ENCODE assay signal across 9 cellular contexts in genomic region chr2:46954951-46955571, GRCh38. TPM values are rescaled to one million over a fixed set of nuclear protein-coding genes. Genes with fewer than 3 reads are reported as not detected.
DNase-seq lines count a peak whose midpoint lies in the region; ATAC-seq, FAIRE-seq and TF ChIP-seq lines count a peak whose summit lies in the region.
"Had no signal": no experiment of that assay in that cellular context is flagged by ENCODE, and none has a peak within 500 bp of the region (broad histone marks: within the 10 kb centered on the region; RNA-seq: fewer than 3 reads in every experiment).

No MANE protein-coding gene starts in this region.

- H3K4me3 ChIP-seq in A549 (no peak overlapping the region), duodenal mucosa (ENCODE audit: low read depth in 1 of 2, low read length in 2 of 2) (no peak overlapping the region), mucosa of stomach (ENCODE audit: low read length) (no peak overlapping the region)

- CTCF ChIA-PET in A549 (lab: Yijun Ruan, JAX) = interaction anchor here (0.7 to 1.6 kb wide), 7 partner anchors 9 to 367 kb away, joined by 3 to 6 read pairs (median 3); no protein-coding TSS in a partner anchor

- DNase-seq in A549 (ENCODE audit: low read depth in 1 of 2, low spot score in 1 of 2) (peak; percentile 86 to 89), LHCN-M2 (ENCODE audit: low read depth) (peak; percentile 91), T-helper 9 cell (no peak), NCI-H510A (lab: John Stamatoyannopoulos, UW) (no peak), globus pallidus (ENCODE audit: low spot score) (no peak)

- H3K4me1 ChIP-seq in A549 (peaks cover 55% of the 10 kb centered on the region), duodenal mucosa (ENCODE audit: control insufficient read depth in 1 of 2, insufficient read depth in 2 of 2, low read length in 2 of 2) (peaks cover 24 to 27% of the 10 kb centered on the region in 2 donors), mucosa of stomach (ENCODE audit: control insufficient read depth, insufficient read depth, low read length) (peaks cover 36% of the 10 kb centered on the region)
- H3K4me1 ChIP-seq: parathyroid adenoma had no signal

- H3K27me3 ChIP-seq in duodenal mucosa (ENCODE audit: control insufficient read depth in 1 of 2, insufficient read depth in 2 of 2, low read length in 2 of 2) (no peaks in the 10 kb centered on the region), mucosa of stomach (ENCODE audit: control insufficient read depth, insufficient read depth, low read length) (no peaks in the 10 kb centered on the region)

- peaks cover 47 to 57% of the 10 kb centered on the region in 2 donors for H3K36me3 ChIP-seq in duodenal mucosa (ENCODE audit: control insufficient read depth in 1 of 2, insufficient read depth in 2 of 2, low read length in 2 of 2)
- H3K36me3 ChIP-seq in mucosa of stomach (ENCODE audit: control insufficient read depth, insufficient read depth, low read length) = peaks cover 16% of the 10 kb centered on the region

- no peak for TF ChIP-seq POLR2A in A549 (IDR thresholded peaks at IDR 0.05; ENCODE audit: low read length)

- no peak for TF ChIP-seq CTCF in A549 (IDR thresholded peaks at IDR 0.05)

- peak overlapping the region; percentile 71 for H3K4me2 ChIP-seq in A549

- peak overlapping the region in 1 of 2 donors; percentile 15 for H3K9ac ChIP-seq in duodenal mucosa (ENCODE audit: low read depth in 1 of 2, low read length in 2 of 2)
- peak overlapping the region; percentile 11 for H3K9ac ChIP-seq in mucosa of stomach (ENCODE audit: low read length)
- H3K9ac ChIP-seq: parathyroid adenoma had no signal

- H3K9me3 ChIP-seq in A549 (no peaks in the 10 kb centered on the region), duodenal mucosa (ENCODE audit: control insufficient read depth in 1 of 2, low read length in 2 of 2) (no peaks in the 10 kb centered on the region), mucosa of stomach (ENCODE audit: control insufficient read depth, low read length) (no peaks in the 10 kb centered on the region)

- POLR2A ChIA-PET in A549 (lab: Yijun Ruan, JAX) = interaction anchor here (0.7 to 1.1 kb wide), 3 partner anchors 13 to 31 kb away, joined by 3 to 4 read pairs (median 3); no protein-coding TSS in a partner anchor

- 10% methylated on average over 9 of the region's 9 CpGs for WGBS in A549 (ENCODE audit: missing lambda C conversion rate)

- peak; percentile 85 to 90 for ATAC-seq in A549
- ATAC-seq in GM19035 (IDR thresholded peaks at IDR 0.05; ENCODE audit: unreplicated experiment) = no peak

- 0 out of 5 replicates have a peak, but pooled peaks of 1 of the 2 experiments have one; percentile 25 for TF ChIP-seq RAD21 in A549 (conservative IDR thresholded peaks at IDR 0.05 in 1 of 2, IDR thresholded peaks at IDR 0.05 in 1 of 2)

- no peak for TF ChIP-seq EP300 in A549 (IDR thresholded peaks at IDR 0.05)

- peak; percentile 96 for FAIRE-seq in A549 (lab: Jason Lieb, UNC)

- H3K27ac ChIP-seq in A549 = peak overlapping the region; percentile 77 to 85
- peak overlapping the region; percentile 3 for H3K27ac ChIP-seq in duodenal mucosa (ENCODE audit: low read depth, low read length)
- H3K27ac ChIP-seq: parathyroid adenoma had no signal

TF ChIP-seq in A549, 52 proteins besides CTCF, POLR2A, EP300 and RAD21:
- TF ChIP-seq EHF (CRISPR knock-in tag; IDR thresholded peaks at IDR 0.05) (no peak), JUN (IDR thresholded peaks at IDR 0.05) (peak; percentile 42 to 68; a peak in 2 of 5 replicates), ZSCAN20 (CRISPR knock-in tag; IDR thresholded peaks at IDR 0.05) (no peak), ESRRA (IDR thresholded peaks at IDR 0.05; ENCODE audit: borderline replicate concordance, low read length) (peak; percentile 87; the same call in 1 of the 2 replicates), ZFP36 (IDR thresholded peaks at IDR 0.05; ENCODE audit: borderline replicate concordance, partially characterized antibody) (no peak), MAFK (IDR thresholded peaks at IDR 0.05; ENCODE audit: partially characterized antibody) (peak; percentile 60), TFCP2L1 (CRISPR knock-in tag; IDR thresholded peaks at IDR 0.05) (no peak), CBX2 (IDR thresholded peaks at IDR 0.05; ENCODE audit: borderline replicate concordance, low read depth) (no peak), CHD2 (IDR thresholded peaks at IDR 0.05; ENCODE audit: low read length, partially characterized antibody) (no peak), FOSL2 (IDR thresholded peaks at IDR 0.05) (peak; percentile 47; the same call in 1 of the 2 replicates), FOSL2 (CRISPR knock-in tag; IDR thresholded peaks at IDR 0.05) (peak; percentile 85), MAZ (IDR thresholded peaks at IDR 0.05; ENCODE audit: borderline replicate concordance, low read depth, low read length) (no peak), HOXB5 (CRISPR knock-in tag; IDR thresholded peaks at IDR 0.05) (no peak), HEYL (CRISPR knock-in tag; IDR thresholded peaks at IDR 0.05) (no peak), NPAS2 (CRISPR knock-in tag; IDR thresholded peaks at IDR 0.05; ENCODE audit: borderline replicate concordance) (no peak), FOSB (CRISPR knock-in tag; IDR thresholded peaks at IDR 0.05) (no peak), JUNB (IDR thresholded peaks at IDR 0.05) (peak; percentile 46; the same call in 1 of the 2 replicates), NFE2L2 (conservative IDR thresholded peaks at IDR 0.05; ENCODE audit: low read length) (peak; percentile 34)
- TF ChIP-seq, protein P1, sequence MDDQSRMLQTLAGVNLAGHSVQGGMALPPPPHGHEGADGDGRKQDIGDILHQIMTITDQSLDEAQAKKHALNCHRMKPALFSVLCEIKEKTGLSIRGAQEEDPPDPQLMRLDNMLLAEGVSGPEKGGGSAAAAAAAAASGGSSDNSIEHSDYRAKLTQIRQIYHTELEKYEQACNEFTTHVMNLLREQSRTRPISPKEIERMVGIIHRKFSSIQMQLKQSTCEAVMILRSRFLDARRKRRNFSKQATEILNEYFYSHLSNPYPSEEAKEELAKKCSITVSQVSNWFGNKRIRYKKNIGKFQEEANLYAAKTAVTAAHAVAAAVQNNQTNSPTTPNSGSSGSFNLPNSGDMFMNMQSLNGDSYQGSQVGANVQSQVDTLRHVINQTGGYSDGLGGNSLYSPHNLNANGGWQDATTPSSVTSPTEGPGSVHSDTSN (IDR thresholded peaks at IDR 0.05) = no peak
- TF ChIP-seq, protein P2, sequence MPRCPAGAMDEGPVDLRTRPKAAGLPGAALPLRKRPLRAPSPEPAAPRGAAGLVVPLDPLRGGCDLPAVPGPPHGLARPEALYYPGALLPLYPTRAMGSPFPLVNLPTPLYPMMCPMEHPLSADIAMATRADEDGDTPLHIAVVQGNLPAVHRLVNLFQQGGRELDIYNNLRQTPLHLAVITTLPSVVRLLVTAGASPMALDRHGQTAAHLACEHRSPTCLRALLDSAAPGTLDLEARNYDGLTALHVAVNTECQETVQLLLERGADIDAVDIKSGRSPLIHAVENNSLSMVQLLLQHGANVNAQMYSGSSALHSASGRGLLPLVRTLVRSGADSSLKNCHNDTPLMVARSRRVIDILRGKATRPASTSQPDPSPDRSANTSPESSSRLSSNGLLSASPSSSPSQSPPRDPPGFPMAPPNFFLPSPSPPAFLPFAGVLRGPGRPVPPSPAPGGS (IDR thresholded peaks at IDR 0.05) = 0 out of 3 replicates have a peak, but pooled peaks have one; percentile 1
- TF ChIP-seq, protein P3, sequence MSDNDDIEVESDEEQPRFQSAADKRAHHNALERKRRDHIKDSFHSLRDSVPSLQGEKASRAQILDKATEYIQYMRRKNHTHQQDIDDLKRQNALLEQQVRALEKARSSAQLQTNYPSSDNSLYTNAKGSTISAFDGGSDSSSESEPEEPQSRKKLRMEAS (IDR thresholded peaks at IDR 0.05) = peak; percentile 79
- TF ChIP-seq, protein P4, sequence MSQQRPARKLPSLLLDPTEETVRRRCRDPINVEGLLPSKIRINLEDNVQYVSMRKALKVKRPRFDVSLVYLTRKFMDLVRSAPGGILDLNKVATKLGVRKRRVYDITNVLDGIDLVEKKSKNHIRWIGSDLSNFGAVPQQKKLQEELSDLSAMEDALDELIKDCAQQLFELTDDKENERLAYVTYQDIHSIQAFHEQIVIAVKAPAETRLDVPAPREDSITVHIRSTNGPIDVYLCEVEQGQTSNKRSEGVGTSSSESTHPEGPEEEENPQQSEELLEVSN (IDR thresholded peaks at IDR 0.05; ENCODE audit: borderline replicate concordance, low read depth) = no peak
TF ChIP-seq in A549: peak in this region for 8.

RNA-seq across cellular contexts. Expression of gene TTC7A, which starts 14.0 kb away (rescaled TPM):
- polyA plus RNA-seq in A549 (2011; rRNA removed) (17.3 and 19.6 TPM in 2 replicates), A549 (2017; fragmentation: RNase III; extraction: RNeasy Plus Mini Kit Qiagen cat#74134 plus additional on column Dnase treatment) (30.7 to 31.4 TPM (median 31.3 TPM) in 3 replicates)
- polyA plus RNA-seq in A549 (2012; cell fraction: cytosol; rRNA removed) = 34.9 and 40.3 TPM in 2 replicates
- 92.4 and 101 TPM in 2 replicates for polyA plus RNA-seq in A549 (2012; cell fraction: nucleus; rRNA removed)
- 16.7 and 28.0 TPM in 2 replicates for polyA minus RNA-seq in A549 (2011; rRNA and poly(A)+ RNA removed)
- 12.9 and 15.0 TPM in 2 replicates for total RNA-seq in LHCN-M2 (2014; rRNA removed)
- polyA plus RNA-seq in LHCN-M2 (2012) = 12.6 TPM

RNA-seq across cellular contexts. Expression of gene MCFD2, which starts 39.5 kb away (rescaled TPM):
- polyA plus RNA-seq in A549 (2011; rRNA removed) (172 and 210 TPM in 2 replicates), A549 (2017; fragmentation: RNase III; extraction: RNeasy Plus Mini Kit Qiagen cat#74134 plus additional on column Dnase treatment) (118 to 125 TPM (median 120 TPM) in 3 replicates)
- 51.2 and 61.9 TPM in 2 replicates for polyA plus RNA-seq in A549 (2012; cell fraction: cytosol; rRNA removed)
- polyA plus RNA-seq in A549 (2012; cell fraction: nucleus; rRNA removed) = 35.2 and 36.7 TPM in 2 replicates
- polyA minus RNA-seq in A549 (2011; rRNA and poly(A)+ RNA removed) = 90.0 and 90.1 TPM in 2 replicates
- 219 and 228 TPM in 2 replicates for total RNA-seq in LHCN-M2 (2014; rRNA removed)
- polyA plus RNA-seq in LHCN-M2 (2012) = 85.9 TPM

Comparison
In these comparisons a context has a peak if more than half of its experiments do, and no peak if none do; other contexts are left out.
1. DNase-seq: peak in A549 (2 of 2) and LHCN-M2 (single experiment); none in T-helper 9 cell (single experiment), NCI-H510A (single experiment) and globus pallidus (single experiment).